Comparison of ENCODE assay signal across 1 cellular context in genomic region chr10:930415-931325, GRCh38.
TF ChIP-seq lines count a peak whose summit lies in the region.

No MANE protein-coding gene starts in this region.

TF ChIP-seq in K562, 482 proteins besides CTCF, POLR2A, EP300 and RAD21 (continues in another document):
- TF ChIP-seq GATAD2B (IDR thresholded peaks at IDR 0.05; ENCODE audit: borderline replicate concordance) (0 out of 2 replicates have a peak, but pooled peaks have one; percentile 9), HMGN3 (IDR thresholded peaks at IDR 0.05; ENCODE audit: borderline replicate concordance, extremely low read depth, insufficient read length, low read depth, low read length) (peak; percentile 35), MAFG (tag; conservative IDR thresholded peaks at IDR 0.05) (no peak), NCOA2 (IDR thresholded peaks at IDR 0.05; ENCODE audit: partially characterized antibody in 2 of 2) (no peak), E2F4 (CRISPR knock-in tag; IDR thresholded peaks at IDR 0.05; ENCODE audit: low read depth) (no peak), CHD1 (IDR thresholded peaks at IDR 0.05; ENCODE audit: low read length) (peak; percentile 53), FOXP4 (CRISPR knock-in tag; IDR thresholded peaks at IDR 0.05; ENCODE audit: borderline replicate concordance) (no peak), TEAD4 (IDR thresholded peaks at IDR 0.05; ENCODE audit: low read length) (no peak), TEAD4 (CRISPR knock-in tag; IDR thresholded peaks at IDR 0.05; ENCODE audit: borderline replicate concordance) (no peak), POLR2H (tag; IDR thresholded peaks at IDR 0.05; ENCODE audit: low read depth) (no peak), SAP30 (IDR thresholded peaks at IDR 0.05; ENCODE audit: borderline replicate concordance, insufficient read depth, low read depth, low read length, poor library complexity, severe bottlenecking) (peak; percentile 48), ELK3 (CRISPR knock-in tag; IDR thresholded peaks at IDR 0.05) (no peak), ZBTB7A (IDR thresholded peaks at IDR 0.05; ENCODE audit: borderline replicate concordance, control insufficient read depth, low read depth, low read length) (no peak), POLR2B (IDR thresholded peaks at IDR 0.05; ENCODE audit: low read depth, partially characterized antibody) (no peak), ZNF695 (CRISPR knock-in tag; IDR thresholded peaks at IDR 0.05) (no peak), RBFOX2 (IDR thresholded peaks at IDR 0.05; ENCODE audit: low read depth, low read length) (peak; percentile 69), XRCC5 (IDR thresholded peaks at IDR 0.05; ENCODE audit: low read depth, low read length) (no peak), DACH1 (IDR thresholded peaks at IDR 0.05; ENCODE audit: partially characterized antibody) (no peak), ZFX (CRISPR knock-in tag; IDR thresholded peaks at IDR 0.05) (peak; percentile 17; the same call in 1 of the 2 replicates), PHTF2 (CRISPR knock-in tag; IDR thresholded peaks at IDR 0.05) (no peak), UBTF (IDR thresholded peaks at IDR 0.05; ENCODE audit: borderline replicate concordance in 1 of 2, low read depth in 2 of 2, low read length in 2 of 2) (peak; percentile 29 to 54; a peak in 2 of 4 replicates), ARID1B (IDR thresholded peaks at IDR 0.05) (no peak), SRSF9 (IDR thresholded peaks at IDR 0.05; ENCODE audit: borderline replicate concordance, low read depth, low read length) (no peak), ZNF609 (CRISPR knock-in tag; IDR thresholded peaks at IDR 0.05; ENCODE audit: borderline replicate concordance) (no peak), ZMIZ1 (IDR thresholded peaks at IDR 0.05; ENCODE audit: low read depth in 2 of 2, low read length in 2 of 2) (no peak), ETV6 (IDR thresholded peaks at IDR 0.05; ENCODE audit: borderline replicate concordance in 1 of 2, low read depth in 2 of 2, low read length in 1 of 2) (no peak), ETV6 (CRISPR knock-in tag; IDR thresholded peaks at IDR 0.05; ENCODE audit: borderline replicate concordance) (no peak), C11orf30 (IDR thresholded peaks at IDR 0.05; ENCODE audit: low read depth) (no peak), RBBP5 (IDR thresholded peaks at IDR 0.05; ENCODE audit: borderline replicate concordance, insufficient read depth, low read length, poor library complexity, severe bottlenecking) (peak; percentile 20), POLR2AphosphoS5 (IDR thresholded peaks at IDR 0.05; ENCODE audit: control insufficient read depth, insufficient read depth, low read depth, low read length) (no peak), MECOM (CRISPR knock-in tag; IDR thresholded peaks at IDR 0.05) (no peak), IFI16 (CRISPR knock-in tag; IDR thresholded peaks at IDR 0.05) (no peak), RBM34 (IDR thresholded peaks at IDR 0.05; ENCODE audit: borderline replicate concordance, insufficient read depth, low read length) (no peak), NCOA6 (IDR thresholded peaks at IDR 0.05) (no peak), POU5F1 (IDR thresholded peaks at IDR 0.05; ENCODE audit: borderline replicate concordance, low read depth, low read length, partially characterized antibody) (no peak), KDM4B (IDR thresholded peaks at IDR 0.05; ENCODE audit: borderline replicate concordance in 2 of 2, low read depth in 1 of 2) (no peak), SIRT6 (IDR thresholded peaks at IDR 0.05; ENCODE audit: low read depth, low read length) (no peak), FOXJ3 (CRISPR knock-in tag; IDR thresholded peaks at IDR 0.05) (no peak), NKRF (IDR thresholded peaks at IDR 0.05; ENCODE audit: borderline replicate concordance) (peak; percentile 24; the same call in 1 of the 2 replicates), MEF2D (tag; conservative IDR thresholded peaks at IDR 0.05; ENCODE audit: low read depth) (no peak), PHB2 (IDR thresholded peaks at IDR 0.05; ENCODE audit: low read depth) (no peak), CBFB (CRISPR knock-in tag; IDR thresholded peaks at IDR 0.05) (no peak), SAFB2 (IDR thresholded peaks at IDR 0.05; ENCODE audit: borderline replicate concordance, low read depth, low read length, severe bottlenecking) (no peak), TEAD2 (tag; IDR thresholded peaks at IDR 0.05) (no peak), DLX4 (CRISPR knock-in tag; IDR thresholded peaks at IDR 0.05) (0 out of 2 replicates have a peak, but pooled peaks have one; percentile 5), EP400 (IDR thresholded peaks at IDR 0.05) (0 out of 2 replicates have a peak, but pooled peaks have one; percentile 26), NONO (IDR thresholded peaks at IDR 0.05; ENCODE audit: low read depth in 2 of 2, low read length in 1 of 2) (0 out of 4 replicates have a peak, but pooled peaks of 1 of the 2 experiments have one; percentile 5), ELF1 (tag; IDR thresholded peaks at IDR 0.05) (peak; percentile 34; the same call in 1 of the 2 replicates), ZC3H4 (CRISPR knock-in tag; IDR thresholded peaks at IDR 0.05; ENCODE audit: borderline replicate concordance) (0 out of 2 replicates have a peak, but pooled peaks have one; percentile 20)
